Comparison of ENCODE assay signal across 26 cellular contexts in the genomic region with DNA sequence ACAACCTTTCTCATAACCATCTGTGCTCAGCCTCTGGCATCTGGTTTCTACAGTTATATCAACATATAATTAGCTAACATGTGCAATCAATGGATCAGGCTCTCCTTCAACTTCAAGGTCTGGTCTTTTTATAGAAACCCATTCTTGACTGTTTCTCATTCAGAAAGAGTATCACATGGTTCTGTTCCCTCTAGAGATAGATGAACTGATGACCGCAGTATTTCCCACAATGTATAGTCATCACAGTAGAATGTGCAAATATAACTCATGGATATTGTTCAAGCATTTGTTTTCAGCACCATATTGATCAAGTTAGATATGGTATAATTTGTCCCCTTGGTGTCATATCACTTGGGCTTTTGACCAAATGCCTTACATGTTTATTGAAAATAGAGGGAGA.
"Had no signal": no experiment of that assay in that cellular context is flagged by ENCODE, and none has a peak within 500 bp of the region (broad histone marks: within the 10 kb centered on the region; RNA-seq: fewer than 3 reads in every experiment).

No MANE protein-coding gene starts in this region.

- H3K4me3 ChIP-seq: PC-9, SK-N-MC had no signal

- ATAC-seq: activated CD4-positive, alpha-beta T cell treated with anti-CD3 and anti-CD28 coated beads for 36 hours; activated T-helper 17 cell treated with anti-CD3 and anti-CD28 coated beads, Interleukin-2, amount 50 U/mL, for 72 hours; T-cell had no signal

- H3K4me2 ChIP-seq: PC-9 had no signal

- FAIRE-seq: astrocyte, TTC549 had no signal

- H2AFZ ChIP-seq: PC-9 had no signal

- H3K27ac ChIP-seq: PC-9, SK-N-MC, VCaP had no signal

- DNase-seq: activated CD4-positive, alpha-beta memory T cell treated with anti-CD3 and anti-CD28 coated beads, Interleukin-2, amount 10 ng/mL, durations not matched to agents 7 days and 5 days; activated CD4-positive, alpha-beta T cell treated with anti-CD3 and anti-CD28 coated beads for 36 hours; activated CD4-positive, alpha-beta T cell treated with anti-CD3 and anti-CD28 coated beads, Interleukin-2, amount 50 U/mL, for 1 hour; activated gamma-delta T cell; activated naive CD4-positive, alpha-beta T cell treated with anti-CD3 and anti-CD28 coated beads for 36 hours; activated T-cell treated with anti-CD3 and anti-CD28 coated beads for 4 hours; activated T-cell treated with anti-CD3 and anti-CD28 coated beads, Interleukin-2, amount 50 U/mL, for 48 hours; amygdala; KG1; MM.1S; NCI-H1105; NCI-H1436; NCI-H187 treated with DMSO at 0.1 percent for 48 hours; NCI-H2081 treated with DMSO at 0.1 percent for 48 hours; NCI-H345; NCI-H510A treated with DMSO at 0.1 percent for 48 hours; NCI-H69; PC-9; T-cell; T-helper 2 cell; T1000 had no signal
